ENCODE assay signal across 10 cellular contexts in genomic region chr4:3389186-3389878, GRCh38. TPM values are rescaled to one million over a fixed set of nuclear protein-coding genes. Genes with fewer than 3 reads are reported as not detected.
DNase-seq lines count a peak whose midpoint lies in the region; ATAC-seq and TF ChIP-seq lines count a peak whose summit lies in the region.
"Had no signal": no experiment of that assay in that cellular context is flagged by ENCODE, and none has a peak within 500 bp of the region (broad histone marks: within the 10 kb centered on the region; RNA-seq: fewer than 3 reads in every experiment).

No MANE protein-coding gene starts in this region.

- H3K27ac ChIP-seq in colonic mucosa (peak overlapping the region; percentile 60), mucosa of rectum (ENCODE audit: low read depth in 2 of 2, low read length in 2 of 2) (peak overlapping the region; percentile 49 to 60), transverse colon (peak overlapping the region; percentile 72 to 77 (median 74))
- H3K27ac ChIP-seq: A549 had no signal

- H3K9me3 ChIP-seq in colonic mucosa (no peaks in the 10 kb centered on the region), mucosa of rectum (ENCODE audit: control insufficient read depth in 2 of 2, low read length in 2 of 2) (no peaks in the 10 kb centered on the region), transverse colon (no peaks in the 10 kb centered on the region), T-helper 17 cell (ENCODE audit: control insufficient read depth, low read length, poor library complexity, severe bottlenecking) (no peaks in the 10 kb centered on the region)
- H3K9me3 ChIP-seq: A549 had no signal

- no peak for ATAC-seq in activated naive CD8-positive, alpha-beta T cell treated with anti-CD3 and anti-CD28 coated beads, Interleukin-2, amount 50 U/mL, for 24 hours
- ATAC-seq in HG02852 (IDR thresholded peaks at IDR 0.05; ENCODE audit: unreplicated experiment) (no peak), T-helper 17 cell (no peak)
- ATAC-seq: A549 had no signal

- peak overlapping the region; percentile 12 to 16 for H3K9ac ChIP-seq in colonic mucosa (ENCODE audit: low read depth in 2 of 2, low read length in 2 of 2)
- peak overlapping the region in 1 of 2 donors; percentile 5 for H3K9ac ChIP-seq in mucosa of rectum (ENCODE audit: low read depth in 1 of 2, low read length in 2 of 2)

- peaks cover 3% of the 10 kb centered on the region for H3K27me3 Mint-ChIP-seq in activated naive CD8-positive, alpha-beta T cell treated with anti-CD3 and anti-CD28 coated beads, Interleukin-2, amount 50 U/mL, for 24 hours
- peaks cover 4% of the 10 kb centered on the region for H3K27me3 Mint-ChIP-seq in activated naive CD8-positive, alpha-beta T cell treated with anti-CD3 and anti-CD28 coated beads for 36 hours
- peaks cover 36% of the 10 kb centered on the region for H3K27me3 Mint-ChIP-seq in T-helper 17 cell

- no peak for DNase-seq in activated naive CD8-positive, alpha-beta T cell treated with anti-CD3 and anti-CD28 coated beads, Interleukin-2, amount 50 U/mL, for 24 hours
- no peak for DNase-seq in activated naive CD8-positive, alpha-beta T cell treated with anti-CD3 and anti-CD28 coated beads for 36 hours
- DNase-seq in colonic mucosa: no peak
- no peak for DNase-seq in transverse colon
- no peak for DNase-seq in activated CD4-positive, alpha-beta T cell treated with anti-CD3 and anti-CD28 coated beads, Interleukin-2, amount 50 U/mL, for 1 hour
- DNase-seq in T-helper 17 cell: no peak
- DNase-seq: activated CD4-positive, alpha-beta T cell treated with anti-CD3 and anti-CD28 coated beads for 48 hours had no signal

- intact Hi-C loops in colonic mucosa (cut with DNase I) (no loop called here), transverse colon (cut with DNase I; ENCODE audit: low total_unique reads) (no loop called here)

- peaks cover 13% of the 10 kb centered on the region for H3K4me1 Mint-ChIP-seq in activated naive CD8-positive, alpha-beta T cell treated with anti-CD3 and anti-CD28 coated beads, Interleukin-2, amount 50 U/mL, for 24 hours
- H3K4me1 Mint-ChIP-seq in activated naive CD8-positive, alpha-beta T cell treated with anti-CD3 and anti-CD28 coated beads for 36 hours: peaks cover 3% of the 10 kb centered on the region
- peaks cover 14% of the 10 kb centered on the region for H3K4me1 Mint-ChIP-seq in T-helper 17 cell

- TF ChIP-seq POLR2A in transverse colon (IDR thresholded peaks at IDR 0.05): no peak

- H3K36me3 ChIP-seq in colonic mucosa (no peaks in the 10 kb centered on the region), mucosa of rectum (ENCODE audit: control insufficient read depth in 2 of 2, insufficient read depth in 2 of 2, low read length in 2 of 2) (no peaks in the 10 kb centered on the region), transverse colon (no peaks in the 10 kb centered on the region)

- no peak overlapping the region for H3K4me3 ChIP-seq in colonic mucosa
- peak overlapping the region; percentile 4 for H3K4me3 ChIP-seq in mucosa of rectum (ENCODE audit: low read length in 2 of 2)
- H3K4me3 ChIP-seq in transverse colon: peak overlapping the region in 2 of 4 donors; percentile 0 to 25
- H3K4me3 ChIP-seq: A549 had no signal

- TF ChIP-seq CTCF in colonic mucosa (IDR thresholded peaks at IDR 0.05) (no peak), transverse colon (IDR thresholded peaks at IDR 0.05) (no peak)

- H3K27me3 ChIP-seq in colonic mucosa (no peaks in the 10 kb centered on the region), mucosa of rectum (ENCODE audit: control insufficient read depth in 2 of 2, insufficient read depth in 2 of 2, low read length in 2 of 2) (no peaks in the 10 kb centered on the region), transverse colon (no peaks in the 10 kb centered on the region)

- no peak for TF ChIP-seq EP300 in transverse colon (IDR thresholded peaks at IDR 0.05; ENCODE audit: low read depth)

- H3K4me1 ChIP-seq in colonic mucosa (no peaks in the 10 kb centered on the region), mucosa of rectum (ENCODE audit: control insufficient read depth in 2 of 2, insufficient read depth in 2 of 2, low read length in 2 of 2) (peaks cover 4 to 11% of the 10 kb centered on the region in 2 donors), transverse colon (peaks cover 0 to 34% (median 16%) of the 10 kb centered on the region in 4 donors)
- H3K4me1 ChIP-seq: A549 had no signal

- WGBS in transverse colon (ENCODE audit: low coverage in 1 of 2), 2 donors: 48 to 82% methylated on average over 3 to 24 of the region's 24 CpGs

- in situ Hi-C loops in transverse colon (cut with MboI; ENCODE audit: low pct_ligation_motif_present in 1 of 4, low pct_unique_long_range_greater_than_20kb in 1 of 4, low sequenced_read_pairs in 3 of 4): no loop called here

- H3K9me3 Mint-ChIP-seq in activated naive CD8-positive, alpha-beta T cell treated with anti-CD3 and anti-CD28 coated beads, Interleukin-2, amount 50 U/mL, for 24 hours: no peaks in the 10 kb centered on the region
- no peaks in the 10 kb centered on the region for H3K9me3 Mint-ChIP-seq in activated naive CD8-positive, alpha-beta T cell treated with anti-CD3 and anti-CD28 coated beads for 36 hours

- no peak overlapping the region for H3K27ac Mint-ChIP-seq in activated naive CD8-positive, alpha-beta T cell treated with anti-CD3 and anti-CD28 coated beads, Interleukin-2, amount 50 U/mL, for 24 hours
- no peak overlapping the region for H3K27ac Mint-ChIP-seq in activated naive CD8-positive, alpha-beta T cell treated with anti-CD3 and anti-CD28 coated beads for 36 hours
- no peak overlapping the region for H3K27ac Mint-ChIP-seq in T-helper 17 cell

- H3K36me3 Mint-ChIP-seq in activated naive CD8-positive, alpha-beta T cell treated with anti-CD3 and anti-CD28 coated beads, Interleukin-2, amount 50 U/mL, for 24 hours (ENCODE audit: low read depth): no peaks in the 10 kb centered on the region
- H3K36me3 Mint-ChIP-seq in activated naive CD8-positive, alpha-beta T cell treated with anti-CD3 and anti-CD28 coated beads for 36 hours: no peaks in the 10 kb centered on the region
- H3K36me3 Mint-ChIP-seq in T-helper 17 cell (ENCODE audit: low read depth): peaks cover 3% of the 10 kb centered on the region

- H3K4me3 Mint-ChIP-seq in activated naive CD8-positive, alpha-beta T cell treated with anti-CD3 and anti-CD28 coated beads, Interleukin-2, amount 50 U/mL, for 24 hours: peak overlapping the region; percentile 32
- H3K4me3 Mint-ChIP-seq in activated naive CD8-positive, alpha-beta T cell treated with anti-CD3 and anti-CD28 coated beads for 36 hours: no peak overlapping the region
- no peak overlapping the region for H3K4me3 Mint-ChIP-seq in T-helper 17 cell

RNA-seq across cellular contexts. Expression of gene HGFAC, which starts 52.4 kb away (rescaled TPM):
- not detected for total RNA-seq in activated naive CD8-positive, alpha-beta T cell treated with anti-CD3 and anti-CD28 coated beads for 36 hours
- total RNA-seq in colonic mucosa (under 1 TPM in 1 of 2 donors, not detected in 1; 0.52 TPM), transverse colon (not detected), T-helper 17 cell (not detected)
